1 cellular context compared by ENCODE assay signal in the genomic region with DNA sequence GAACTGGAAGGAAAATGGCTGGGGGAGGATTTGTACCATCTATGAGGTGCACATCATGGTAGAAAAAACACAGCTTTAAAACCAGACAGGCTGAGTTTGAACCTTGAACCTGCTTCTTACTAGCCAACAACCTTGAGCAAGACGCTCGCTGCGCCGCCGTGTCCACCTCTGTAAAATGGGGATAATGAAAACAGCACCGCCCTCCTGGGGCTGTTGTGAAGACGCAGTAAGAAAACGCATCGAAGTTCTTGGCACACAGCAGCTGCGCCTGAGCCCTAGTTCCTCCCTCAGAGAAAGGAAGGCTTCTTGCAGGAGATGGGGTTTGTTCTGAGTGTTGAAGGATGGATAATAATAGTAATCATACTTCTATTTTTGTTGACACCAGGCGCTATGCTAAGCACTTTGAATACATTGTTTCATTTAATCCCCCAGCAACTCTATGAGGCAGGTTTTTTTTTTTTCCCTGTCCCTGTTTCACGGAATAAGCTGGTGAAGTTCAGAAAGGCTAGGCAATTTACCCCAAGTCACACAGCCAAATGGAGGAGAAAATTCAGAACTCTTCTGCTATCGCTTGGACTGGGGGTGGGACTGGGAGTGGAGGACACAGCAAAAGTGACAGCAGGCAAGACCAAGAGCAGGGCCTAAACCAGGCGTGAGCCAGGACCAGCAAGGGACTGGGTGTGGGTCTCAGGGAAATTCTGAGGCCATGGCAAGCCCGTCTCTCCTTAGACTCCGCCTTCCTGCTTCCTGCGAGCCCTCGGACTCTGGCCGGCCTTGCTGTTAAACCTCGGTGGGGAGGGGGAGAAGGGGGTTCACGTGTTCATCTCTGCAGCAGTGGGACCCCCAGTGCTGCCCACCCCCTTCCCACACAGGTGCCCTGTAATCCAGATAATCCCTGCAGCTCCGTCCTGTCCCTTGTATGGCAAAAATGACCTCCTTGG.
TF ChIP-seq lines count a peak whose summit lies in the region.

No MANE protein-coding gene starts in this region.

TF ChIP-seq in IMR-90, 13 proteins besides CTCF, POLR2A, EP300 and RAD21:
- TF ChIP-seq MAZ (IDR thresholded peaks at IDR 0.05; ENCODE audit: borderline replicate concordance, low read depth, low read length) (no peak), NFE2L2 (IDR thresholded peaks at IDR 0.05; ENCODE audit: low read depth, low read length) (no peak), RFX5 (IDR thresholded peaks at IDR 0.05; ENCODE audit: low read depth, low read length) (no peak), CHD1 (IDR thresholded peaks at IDR 0.05; ENCODE audit: low read depth, low read length) (no peak), CEBPB (IDR thresholded peaks at IDR 0.05; ENCODE audit: low read depth, low read length) (no peak), MAFK (IDR thresholded peaks at IDR 0.05; ENCODE audit: low read depth, low read length) (no peak), MXI1 (IDR thresholded peaks at IDR 0.05; ENCODE audit: borderline replicate concordance, low read depth, low read length) (no peak), FOS (IDR thresholded peaks at IDR 0.05; ENCODE audit: low read depth, low read length) (no peak), BHLHE40 (IDR thresholded peaks at IDR 0.05; ENCODE audit: low read depth, low read length) (no peak), SMC3 (IDR thresholded peaks at IDR 0.05; ENCODE audit: low read depth, low read length) (no peak)
